In the genomic region with DNA sequence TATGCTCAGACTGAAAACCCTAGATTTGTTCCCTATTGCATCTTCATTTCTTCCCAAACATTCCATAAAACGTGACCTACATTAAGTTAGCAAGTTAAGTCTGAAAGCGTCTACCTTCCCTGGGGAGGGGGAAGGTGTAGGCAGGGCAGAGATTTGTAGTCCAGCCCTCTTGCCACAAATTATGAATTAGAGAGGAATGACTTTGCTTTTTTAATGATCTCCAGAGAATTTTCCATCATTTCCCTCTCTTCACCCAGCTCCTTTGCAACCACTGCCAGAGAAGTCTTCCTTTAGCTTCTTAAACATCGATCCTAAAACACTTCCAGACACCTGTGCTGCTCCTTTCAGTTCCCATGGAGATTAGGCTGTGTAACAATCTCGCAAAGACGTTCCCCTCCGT, we compare ENCODE assay signal across 1 cellular context.
A peak's percentile ranks its signal among the peaks of the same experiment; 100 is the strongest.
TF ChIP-seq lines count a peak whose summit lies in the region.

No MANE protein-coding gene starts in this region.

TF ChIP-seq in GM12878, 131 proteins besides CTCF, POLR2A, EP300 and RAD21:
- peak in 1 of 2 experiments; percentile 26; a peak in 1 of 4 replicates for TF ChIP-seq BHLHE40 (IDR thresholded peaks at IDR 0.05; ENCODE audit: borderline replicate concordance in 1 of 2, low read depth in 2 of 2, low read length in 1 of 2)
- TF ChIP-seq IKZF2 (IDR thresholded peaks at IDR 0.05): peak in 1 of 2 experiments; percentile 16; a peak in 1 of 4 replicates
- TF ChIP-seq HDAC2 (IDR thresholded peaks at IDR 0.05): no peak
- no peak for TF ChIP-seq BACH1 (IDR thresholded peaks at IDR 0.05; ENCODE audit: borderline replicate concordance)
